Comparison of ENCODE assay signal across 9 cellular contexts in the genomic region with DNA sequence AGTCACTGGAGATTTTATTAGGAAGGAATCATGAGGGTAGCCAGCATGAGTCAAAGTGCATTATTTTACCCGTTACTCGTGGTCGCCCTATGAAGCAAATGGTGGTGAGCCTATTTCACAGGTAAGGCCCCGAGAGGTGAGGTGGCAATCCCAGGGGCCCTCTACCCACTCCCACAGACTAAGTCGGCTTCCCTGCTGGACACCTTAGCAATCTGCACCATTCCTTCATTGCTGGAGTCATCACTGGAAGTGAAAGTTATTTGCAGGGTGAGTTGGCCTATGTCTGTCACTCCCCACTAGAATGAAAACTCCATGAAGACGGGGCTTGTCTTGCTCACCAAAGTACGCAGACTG. TPM values are rescaled to one million over a fixed set of nuclear protein-coding genes. Genes with fewer than 3 reads are reported as not detected.
DNase-seq lines count a peak whose midpoint lies in the region; TF ChIP-seq lines count a peak whose summit lies in the region.
"Had no signal": no experiment of that assay in that cellular context is flagged by ENCODE, and none has a peak within 500 bp of the region (broad histone marks: within the 10 kb centered on the region; RNA-seq: fewer than 3 reads in every experiment).

No MANE protein-coding gene starts in this region.

- DNase-seq in DMS53 (lab: John Stamatoyannopoulos, UW) (peak; percentile 55), DMS53 treated with DMSO at 0.1 percent for 48 hours (lab: John Stamatoyannopoulos, UW; ENCODE audit: unreplicated experiment) (no peak), SHP77 (lab: John Stamatoyannopoulos, UW) (no peak), NCI-H82 treated with DMSO at 0.1 percent for 48 hours (lab: John Stamatoyannopoulos, UW; ENCODE audit: unreplicated experiment) (no peak), A172 (ENCODE audit: low spot score) (no peak)
- no peak for DNase-seq in activated T-helper 1 cell treated with anti-CD3 and anti-CD28 coated beads, Interleukin-12 subunit alpha, Interleukin-12 subunit beta, Interleukin-2, Interleukin-4 antibody, amounts not matched to agents 30 ng/mL and 10 ng/mL and 1 ng/mL, durations not matched to agents 14 hours and 24 hours and 36 hours (ENCODE audit: low spot score)

- no peak for TF ChIP-seq CTCF in liver (IDR thresholded peaks at IDR 0.05; ENCODE audit: low read depth, low read length, missing input control)

- intact Hi-C loops in activated T-helper 1 cell treated with anti-CD3 and anti-CD28 coated beads, Interleukin-12 subunit alpha, Interleukin-12 subunit beta, Interleukin-2, Interleukin-4 antibody, amounts not matched to agents 30 ng/mL and 10 ng/mL and 1 ng/mL, durations not matched to agents 14 hours and 24 hours and 36 hours (cut with micrococcal nuclease) = loop anchor here (1.0 to 2.0 kb wide), 12 partner anchors 28 to 465 kb away; no protein-coding TSS in a partner anchor

- H3K36me3 Mint-ChIP-seq in activated T-helper 1 cell treated with anti-CD3 and anti-CD28 coated beads, Interleukin-12 subunit alpha, Interleukin-12 subunit beta, Interleukin-2, Interleukin-4 antibody, amounts not matched to agents 30 ng/mL and 10 ng/mL and 1 ng/mL, durations not matched to agents 14 hours and 24 hours and 36 hours (ENCODE audit: low read depth) = peaks cover 6% of the 10 kb centered on the region

- H3K36me3 ChIP-seq in liver (ENCODE audit: control insufficient read depth in 4 of 4, insufficient read depth in 3 of 4, low read depth in 1 of 4, low read length in 3 of 4) (no peaks in the 10 kb centered on the region), stomach smooth muscle (ENCODE audit: control insufficient read depth in 2 of 2, insufficient read depth in 2 of 2, low read length in 2 of 2) (no peaks in the 10 kb centered on the region)

- TF ChIP-seq RAD21 in liver (IDR thresholded peaks at IDR 0.05) = peak in 1 of 2 donors; percentile 1

- no peaks in the 10 kb centered on the region for H3K27me3 Mint-ChIP-seq in activated T-helper 1 cell treated with anti-CD3 and anti-CD28 coated beads, Interleukin-12 subunit alpha, Interleukin-12 subunit beta, Interleukin-2, Interleukin-4 antibody, amounts not matched to agents 30 ng/mL and 10 ng/mL and 1 ng/mL, durations not matched to agents 14 hours and 24 hours and 36 hours (ENCODE audit: insufficient read depth)

- H3K4me1 ChIP-seq in liver (ENCODE audit: control insufficient read depth in 4 of 4, insufficient read depth in 4 of 4, low read length in 3 of 4) (peaks cover 9 to 72% (median 40%) of the 10 kb centered on the region in 4 donors), stomach smooth muscle (ENCODE audit: control insufficient read depth, insufficient read depth, low read length) (peaks cover 48% of the 10 kb centered on the region)

- peak overlapping the region; percentile 71 for H3K4me3 Mint-ChIP-seq in activated T-helper 1 cell treated with anti-CD3 and anti-CD28 coated beads, Interleukin-12 subunit alpha, Interleukin-12 subunit beta, Interleukin-2, Interleukin-4 antibody, amounts not matched to agents 30 ng/mL and 10 ng/mL and 1 ng/mL, durations not matched to agents 14 hours and 24 hours and 36 hours

- peak overlapping the region in 1 of 2 donors; percentile 94 for H3K9ac ChIP-seq in liver (ENCODE audit: low read depth in 1 of 2, low read length in 2 of 2)
- peak overlapping the region in 1 of 2 donors; percentile 72 for H3K9ac ChIP-seq in stomach smooth muscle (ENCODE audit: low read length in 2 of 2)

- H3K9me3 Mint-ChIP-seq in activated T-helper 1 cell treated with anti-CD3 and anti-CD28 coated beads, Interleukin-12 subunit alpha, Interleukin-12 subunit beta, Interleukin-2, Interleukin-4 antibody, amounts not matched to agents 30 ng/mL and 10 ng/mL and 1 ng/mL, durations not matched to agents 14 hours and 24 hours and 36 hours = no peaks in the 10 kb centered on the region

- H3K27ac ChIP-seq in liver (ENCODE audit: low read depth in 1 of 2, low read length in 2 of 2) (peak overlapping the region; percentile 89 to 96), stomach smooth muscle (ENCODE audit: low read length) (peak overlapping the region; percentile 93)
- H3K27ac ChIP-seq: 22Rv1 had no signal

- H3K9me3 ChIP-seq in liver (ENCODE audit: control insufficient read depth in 4 of 4, low read length in 3 of 4) = no peaks in the 10 kb centered on the region
- no peaks in the 10 kb centered on the region for H3K9me3 ChIP-seq in stomach smooth muscle (ENCODE audit: control insufficient read depth in 2 of 2, low read length in 2 of 2)

- no peak overlapping the region for H3K4me3 ChIP-seq in liver (ENCODE audit: low read depth in 1 of 3, low read length in 3 of 3)
- H3K4me3 ChIP-seq in stomach smooth muscle (ENCODE audit: low read length in 2 of 2) = no peak overlapping the region

- peak overlapping the region; percentile 99 for H3K27ac Mint-ChIP-seq in activated T-helper 1 cell treated with anti-CD3 and anti-CD28 coated beads, Interleukin-12 subunit alpha, Interleukin-12 subunit beta, Interleukin-2, Interleukin-4 antibody, amounts not matched to agents 30 ng/mL and 10 ng/mL and 1 ng/mL, durations not matched to agents 14 hours and 24 hours and 36 hours

- WGBS in liver = 49% methylated on average over 7 of the region's 7 CpGs

- H3K27me3 ChIP-seq in liver (ENCODE audit: control insufficient read depth in 4 of 4, insufficient read depth in 4 of 4, low read length in 3 of 4) (no peaks in the 10 kb centered on the region), stomach smooth muscle (ENCODE audit: control insufficient read depth in 1 of 2, insufficient read depth in 2 of 2, low read length in 2 of 2) (no peaks in the 10 kb centered on the region)

- peaks cover 42% of the 10 kb centered on the region for H3K4me1 Mint-ChIP-seq in activated T-helper 1 cell treated with anti-CD3 and anti-CD28 coated beads, Interleukin-12 subunit alpha, Interleukin-12 subunit beta, Interleukin-2, Interleukin-4 antibody, amounts not matched to agents 30 ng/mL and 10 ng/mL and 1 ng/mL, durations not matched to agents 14 hours and 24 hours and 36 hours (ENCODE audit: low read depth)

TF ChIP-seq in liver, 16 proteins besides CTCF, POLR2A, EP300 and RAD21:
- TF ChIP-seq JUND (IDR thresholded peaks at IDR 0.05) (peak in 1 of 2 donors; percentile 9), TAF1 (conservative IDR thresholded peaks at IDR 0.05) (no peak)

RNA-seq across cellular contexts. Expression of a gene that starts 52.7 kb away (rescaled TPM):
- 112 and 137 TPM in 2 replicates for total RNA-seq in activated T-helper 1 cell treated with anti-CD3 and anti-CD28 coated beads, Interleukin-12 subunit alpha, Interleukin-12 subunit beta, Interleukin-2, Interleukin-4 antibody, amounts not matched to agents 30 ng/mL and 10 ng/mL and 1 ng/mL, durations not matched to agents 14 hours and 24 hours and 36 hours
- 10 to 100 TPM; 34.9 to 43.3 TPM for total RNA-seq in liver
- polyA plus RNA-seq in liver = 10 to 100 TPM; 33.4 to 74.4 TPM
- total RNA-seq in A172 (2014; rRNA removed; shearing (Covaris generic)) = 151 and 161 TPM in 2 replicates
